In genomic region chr9:98219794-98220370, GRCh38 we compare ENCODE assay signal across 24 cellular contexts. TPM values are rescaled to one million over a fixed set of nuclear protein-coding genes. Genes with fewer than 3 reads are reported as not detected.
DNase-seq lines count a peak whose midpoint lies in the region; ATAC-seq and TF ChIP-seq lines count a peak whose summit lies in the region.
"Had no signal": no experiment of that assay in that cellular context is flagged by ENCODE, and none has a peak within 500 bp of the region (broad histone marks: within the 10 kb centered on the region; RNA-seq: fewer than 3 reads in every experiment).

No MANE protein-coding gene starts in this region.

- CTCF ChIA-PET in PC-3 (lab: Charles Lee), result no interaction called here

- no peaks in the 10 kb centered on the region for H3K79me2 ChIP-seq in PC-3 (ENCODE audit: low read length)

- H3K36me3 ChIP-seq in PC-3 (ENCODE audit: low read depth, low read length) (no peaks in the 10 kb centered on the region), iPS-18a (ENCODE audit: control insufficient read depth, low read depth, low read length) (no peaks in the 10 kb centered on the region)

- H3K27ac Mint-ChIP-seq in osteocyte (ENCODE audit: unreplicated experiment), result peak overlapping the region; percentile 81
- H3K27ac Mint-ChIP-seq in stimulated activated naive CD8-positive, alpha-beta T cell treated with anti-CD3 and anti-CD28 coated beads, Interleukin-15, amount 100 ng/mL, for 72 hours, result no peak overlapping the region
- H3K27ac Mint-ChIP-seq: activated naive CD4-positive, alpha-beta T cell treated with anti-CD3 and anti-CD28 coated beads, Interleukin-2, amount 10 ng/mL, durations not matched to agents 7 days and 5 days had no signal

- no peak overlapping the region for H3K4me3 Mint-ChIP-seq in osteocyte (ENCODE audit: unreplicated experiment)
- H3K4me3 Mint-ChIP-seq in stimulated activated naive CD8-positive, alpha-beta T cell treated with anti-CD3 and anti-CD28 coated beads, Interleukin-15, amount 100 ng/mL, for 72 hours, result no peak overlapping the region
- H3K4me3 Mint-ChIP-seq: activated naive CD4-positive, alpha-beta T cell treated with anti-CD3 and anti-CD28 coated beads, Interleukin-2, amount 10 ng/mL, durations not matched to agents 7 days and 5 days had no signal

- no peak overlapping the region for H2AFZ ChIP-seq in PC-3 (ENCODE audit: low read length)

- DNase-seq in DMS53 (lab: John Stamatoyannopoulos, UW), result peak; percentile 77
- no peak for DNase-seq in PC-3
- no peak for DNase-seq in osteocyte (ENCODE audit: extremely low spot score, unreplicated experiment)
- DNase-seq in DMS 273 (lab: John Stamatoyannopoulos, UW; ENCODE audit: unreplicated experiment), result no peak
- DNase-seq in stimulated activated naive CD8-positive, alpha-beta T cell treated with anti-CD3 and anti-CD28 coated beads, Interleukin-15, amount 100 ng/mL, for 72 hours, result no peak
- DNase-seq in stimulated activated naive CD4-positive, alpha-beta T cell treated with Interleukin-2 at 50 U/mL for 16 hours (lab: John Stamatoyannopoulos, UW), result no peak
- no peak for DNase-seq in right cardiac atrium
- DNase-seq: ACHN; activated CD4-positive, alpha-beta T cell treated with anti-CD3 and anti-CD28 coated beads for 1 hour; activated naive CD4-positive, alpha-beta T cell treated with anti-CD3 and anti-CD28 coated beads, Interleukin-2, amount 10 ng/mL, durations not matched to agents 7 days and 5 days; activated T-cell treated with anti-CD3 and anti-CD28 coated beads, Interleukin-2, amount 50 U/mL, for 48 hours; anterior cingulate cortex; central memory CD4-positive, alpha-beta T cell; DMS79; erythroblast; gastrocnemius medialis; MG63; NCI-H1436; NCI-H526 treated with DMSO at 0.1 percent for 48 hours; stimulated activated CD4-positive, alpha-beta T cell treated with anti-CD3 and anti-CD28 coated beads, Interleukin-12 subunit alpha, Interleukin-12 subunit beta, amount 100 ng/mL, for 4 hours; substantia nigra had no signal

- H3K9me3 ChIP-seq in PC-3 (ENCODE audit: low read length) (no peaks in the 10 kb centered on the region), iPS-18a (ENCODE audit: control insufficient read depth, low read depth, low read length) (no peaks in the 10 kb centered on the region), right cardiac atrium (ENCODE audit: control insufficient read depth, low read length) (no peaks in the 10 kb centered on the region)
- H3K9me3 ChIP-seq: gastrocnemius medialis, MG63, neutrophil had no signal

- no peaks in the 10 kb centered on the region for H3K9me3 Mint-ChIP-seq in osteocyte (ENCODE audit: unreplicated experiment)
- no peaks in the 10 kb centered on the region for H3K9me3 Mint-ChIP-seq in stimulated activated naive CD8-positive, alpha-beta T cell treated with anti-CD3 and anti-CD28 coated beads, Interleukin-15, amount 100 ng/mL, for 72 hours
- H3K9me3 Mint-ChIP-seq: activated naive CD4-positive, alpha-beta T cell treated with anti-CD3 and anti-CD28 coated beads, Interleukin-2, amount 10 ng/mL, durations not matched to agents 7 days and 5 days had no signal

- no peaks in the 10 kb centered on the region for H3F3A ChIP-seq in PC-3 (ENCODE audit: low read length, unreplicated experiment)

- no peaks in the 10 kb centered on the region for H4K20me1 ChIP-seq in PC-3 (ENCODE audit: low read length)

- BruUV-seq in PC-3 (replicated peaks; lab: Mats Ljungman, UMichigan), result no TSS peak

- peaks cover 35% of the 10 kb centered on the region for H3K4me1 ChIP-seq in PC-3 (ENCODE audit: insufficient read depth, low read length)
- H3K4me1 ChIP-seq in iPS-18a (ENCODE audit: control insufficient read depth, low read depth, low read length), result peaks cover 21% of the 10 kb centered on the region
- no peaks in the 10 kb centered on the region for H3K4me1 ChIP-seq in right cardiac atrium (ENCODE audit: control insufficient read depth, insufficient read depth, low read length)
- H3K4me1 ChIP-seq: gastrocnemius medialis had no signal

- no peaks in the 10 kb centered on the region for H3K9me2 ChIP-seq in PC-3 (replicated peaks; ENCODE audit: low read length)

- no peak overlapping the region for H3K4me3 ChIP-seq in PC-3 (ENCODE audit: low read length)
- H3K4me3 ChIP-seq in iPS-18a (ENCODE audit: low read length), result no peak overlapping the region
- H3K4me3 ChIP-seq in right cardiac atrium (ENCODE audit: low read length), result no peak overlapping the region
- H3K4me3 ChIP-seq: gastrocnemius medialis, MG63 had no signal

- H3K4me2 ChIP-seq in PC-3 (ENCODE audit: low read length), result peak overlapping the region; percentile 78; the same call in 1 of the 2 replicates

- POLR2A ChIA-PET in PC-3 (lab: Charles Lee; ENCODE audit: unreplicated experiment), result interaction anchor here (0.5 kb wide), 1 partner anchor 50 kb away, joined by 4 read pairs; no protein-coding TSS in a partner anchor

- intact Hi-C loops in PC-3 (cut with micrococcal nuclease), result no loop called here
- intact Hi-C loops in right cardiac atrium (cut with DNase I), result no loop called here

- H3K27me3 ChIP-seq in PC-3 (ENCODE audit: low read length) (no peaks in the 10 kb centered on the region), iPS-18a (ENCODE audit: control insufficient read depth, insufficient read depth, low read length) (no peaks in the 10 kb centered on the region), right cardiac atrium (ENCODE audit: control insufficient read depth, insufficient read depth) (no peaks in the 10 kb centered on the region)
- H3K27me3 ChIP-seq: gastrocnemius medialis, MG63, neutrophil had no signal

- H3K27me3 Mint-ChIP-seq in osteocyte (ENCODE audit: unreplicated experiment), result no peaks in the 10 kb centered on the region
- no peaks in the 10 kb centered on the region for H3K27me3 Mint-ChIP-seq in stimulated activated naive CD8-positive, alpha-beta T cell treated with anti-CD3 and anti-CD28 coated beads, Interleukin-15, amount 100 ng/mL, for 72 hours
- H3K27me3 Mint-ChIP-seq: activated naive CD4-positive, alpha-beta T cell treated with anti-CD3 and anti-CD28 coated beads, Interleukin-2, amount 10 ng/mL, durations not matched to agents 7 days and 5 days had no signal

- H3K9ac ChIP-seq in PC-3 (ENCODE audit: low read length), result no peak overlapping the region
- no peak overlapping the region for H3K9ac ChIP-seq in iPS-18a (ENCODE audit: low read length)

- peaks cover 11% of the 10 kb centered on the region for H3K36me3 Mint-ChIP-seq in osteocyte (ENCODE audit: unreplicated experiment)

- TF ChIP-seq CTCF in PC-3 (conservative IDR thresholded peaks at IDR 0.05; ENCODE audit: low read depth, low read length), result no peak
- no peak for TF ChIP-seq CTCF in osteocyte (IDR thresholded peaks at IDR 0.05)

- no peak for ATAC-seq in PC-3
- ATAC-seq in stimulated activated naive CD8-positive, alpha-beta T cell treated with anti-CD3 and anti-CD28 coated beads, Interleukin-15, amount 100 ng/mL, for 72 hours, result no peak
- ATAC-seq in right cardiac atrium, result no peak
- ATAC-seq: gastrocnemius medialis, Right ventricle myocardium inferior had no signal

- 91% methylated on average over 11 of the region's 11 CpGs for WGBS in right cardiac atrium

- peaks cover 75% of the 10 kb centered on the region for H3K4me1 Mint-ChIP-seq in osteocyte (ENCODE audit: unreplicated experiment)
- no peaks in the 10 kb centered on the region for H3K4me1 Mint-ChIP-seq in stimulated activated naive CD8-positive, alpha-beta T cell treated with anti-CD3 and anti-CD28 coated beads, Interleukin-15, amount 100 ng/mL, for 72 hours

- H3K27ac ChIP-seq in PC-3 (ENCODE audit: low read length), result peak overlapping the region; percentile 87
- peak overlapping the region; percentile 61 for H3K27ac ChIP-seq in iPS-18a (ENCODE audit: low read length)
- H3K27ac ChIP-seq in right cardiac atrium (ENCODE audit: low read length), result no peak overlapping the region
- H3K27ac ChIP-seq: gastrocnemius medialis, neutrophil had no signal

RNA-seq across cellular contexts. Expression of gene CORO2A, which starts 27.4 kb away (rescaled TPM):
- 2.2 and 2.8 TPM in 2 replicates for total RNA-seq in PC-3 (2014; rRNA removed)
- total RNA-seq in osteocyte, result 1.6 and 1.8 TPM in 2 replicates
- under 1 TPM; 0.11 to 0.43 (median 0.26) TPM for total RNA-seq in right cardiac atrium
- polyA plus RNA-seq in right cardiac atrium, result 0.09 TPM

RNA-seq across cellular contexts. Expression of gene TBC1D2, which starts 35.6 kb away (rescaled TPM):
- total RNA-seq in PC-3 (2014; rRNA removed) (7.4 and 8.2 TPM in 2 replicates), osteocyte (23.7 and 25.6 TPM in 2 replicates), right cardiac atrium (1 to 10 TPM; 2.5 to 3.5 (median 3.2) TPM)
- 1.6 TPM for polyA plus RNA-seq in right cardiac atrium
